22 cellular contexts compared by ENCODE assay signal in genomic region chr15:94704421-94704820, GRCh38.
"Had no signal": no experiment of that assay in that cellular context is flagged by ENCODE, and none has a peak within 500 bp of the region (broad histone marks: within the 10 kb centered on the region; RNA-seq: fewer than 3 reads in every experiment).

No MANE protein-coding gene starts in this region.

- H3K27me3 ChIP-seq: MG63 had no signal

- H3K4me3 ChIP-seq: MG63 had no signal

- H3K36me3 ChIP-seq: MG63 had no signal

- H3K9me3 ChIP-seq: MG63, SK-N-SH had no signal

- FAIRE-seq: HTR-8/SVneo, RCC 7860 had no signal

- H3K9ac ChIP-seq: SK-N-SH had no signal

- H3K27ac ChIP-seq: HL-60 had no signal

- H3K4me2 ChIP-seq: SK-N-SH had no signal

- DNase-seq: KBM-7, MG63, NCI-H1105 treated with DMSO at 0.1 percent for 48 hours, NCI-H1417 treated with DMSO at 0.1 percent for 48 hours, NCI-H146, NCI-H1694 treated with DMSO at 0.1 percent for 48 hours, NCI-H1930, NCI-H2107, NCI-H2171 treated with DMSO at 0.1 percent for 48 hours, NCI-H345, NCI-H446 treated with DMSO at 0.1 percent for 48 hours, NCI-H510A treated with DMSO at 0.1 percent for 48 hours, NCI-H526, NCI-H82, RPMI8226, SHP77, SK-N-SH, SW 1271, T-helper 1 cell had no signal
